ENCODE assay signal across 27 cellular contexts in the genomic region with DNA sequence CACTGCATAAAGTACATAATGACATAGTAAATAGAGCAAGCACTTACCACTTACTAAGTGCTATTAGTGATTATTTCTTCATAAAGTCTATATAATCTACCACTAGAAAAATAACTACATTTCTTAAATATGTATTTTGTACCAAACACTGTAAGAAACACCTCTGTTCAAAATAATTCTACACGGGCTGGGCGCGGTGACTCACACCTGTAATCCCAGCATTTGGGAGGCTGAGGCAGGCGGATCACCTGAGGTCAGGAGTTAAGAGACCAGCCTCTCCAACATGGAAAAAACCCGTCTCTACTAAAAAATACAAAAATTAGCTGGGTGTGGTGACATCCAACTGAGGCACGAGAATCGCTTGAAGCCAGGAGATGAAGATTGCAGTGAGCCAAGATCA. TPM values are rescaled to one million over a fixed set of nuclear protein-coding genes. Genes with fewer than 3 reads are reported as not detected.
DNase-seq lines count a peak whose midpoint lies in the region; ATAC-seq and TF ChIP-seq lines count a peak whose summit lies in the region.
"Had no signal": no experiment of that assay in that cellular context is flagged by ENCODE, and none has a peak within 500 bp of the region (broad histone marks: within the 10 kb centered on the region; RNA-seq: fewer than 3 reads in every experiment).

No MANE protein-coding gene starts in this region.

- ATAC-seq in left lung = peak; percentile 58
- ATAC-seq: A549; CD8-positive, alpha-beta T cell had no signal

- DNase-seq in left lung (no peak), NCI-H345 treated with DMSO at 0.1 percent for 48 hours (lab: John Stamatoyannopoulos, UW; ENCODE audit: unreplicated experiment) (no peak)
- DNase-seq: 8988T; ACHN; AML-193; BE2C; C1 segment of cervical spinal cord; Caco-2; Calu3; CD4-positive, alpha-beta memory T cell; CD4-positive, alpha-beta T cell; CD4-positive, CD25-positive, alpha-beta regulatory T cell; CD8-positive, alpha-beta memory T cell; CD8-positive, alpha-beta T cell; COR-L47; DMS 273 treated with DMSO at 0.1 percent for 48 hours; DMS153; DMS53; DMS79; DMS79 treated with DMSO at 0.1 percent for 48 hours; DND-41; EL had no signal

- no peak overlapping the region for H3K4me3 ChIP-seq in left lung
- H3K4me3 ChIP-seq: A549; BLaER1; BLaER1 treated with 17β-estradiol and CSF1 and Interleukin-3, amounts not matched to agents 10 nM and 100 nM had no signal

- no peaks in the 10 kb centered on the region for H3K27me3 ChIP-seq in left lung
- H3K27me3 ChIP-seq: BE2C; BLaER1; BLaER1 treated with 17β-estradiol and CSF1 and Interleukin-3, amounts not matched to agents 10 nM and 100 nM had no signal

- H3K27ac ChIP-seq in left lung = no peak overlapping the region
- H3K27ac ChIP-seq: 22Rv1; A549; BLaER1; BLaER1 treated with 17β-estradiol and CSF1 and Interleukin-3, amounts not matched to agents 10 nM and 100 nM; C4-2B had no signal

- H3K36me3 ChIP-seq in left lung = peaks cover 0 to 74% of the 10 kb centered on the region in 2 donors

- H3K4me1 ChIP-seq in left lung = no peaks in the 10 kb centered on the region
- H3K4me1 ChIP-seq: A549; BE2C; BLaER1; BLaER1 treated with 17β-estradiol and CSF1 and Interleukin-3, amounts not matched to agents 10 nM and 100 nM; Caco-2 had no signal

- H3K9me3 ChIP-seq in left lung = no peaks in the 10 kb centered on the region
- H3K9me3 ChIP-seq: A549; BE2C; BLaER1; BLaER1 treated with 17β-estradiol and CSF1 and Interleukin-3, amounts not matched to agents 10 nM and 100 nM; Caco-2 had no signal

- no peak for TF ChIP-seq CTCF in left lung (IDR thresholded peaks at IDR 0.05)

- intact Hi-C loops in left lung (cut with DNase I) = no loop called here

RNA-seq across cellular contexts. Expression of gene ATG2B, which starts 38.9 kb away (rescaled TPM):
- total RNA-seq in left lung = 10 to 100 TPM; 19.5 to 21.1 TPM

RNA-seq across cellular contexts. Expression of gene GSKIP, which starts 39.1 kb away (rescaled TPM):
- 10 to 100 TPM; 19.6 to 22.2 TPM for total RNA-seq in left lung
